ENCODE assay signal across 19 cellular contexts in genomic region chr10:113493195-113493594, GRCh38. TPM values are rescaled to one million over a fixed set of nuclear protein-coding genes. Genes with fewer than 3 reads are reported as not detected.
DNase-seq lines count a peak whose midpoint lies in the region; ATAC-seq and TF ChIP-seq lines count a peak whose summit lies in the region.
"Had no signal": no experiment of that assay in that cellular context is flagged by ENCODE, and none has a peak within 500 bp of the region (broad histone marks: within the 10 kb centered on the region; RNA-seq: fewer than 3 reads in every experiment).

No MANE protein-coding gene starts in this region.

- no peaks in the 10 kb centered on the region for H3K79me1 ChIP-seq in IMR-90 (ENCODE audit: low read depth in 1 of 2, low read length in 2 of 2)

- no peak overlapping the region for H2BK120ac ChIP-seq in IMR-90 (ENCODE audit: low read depth, low read length)

- no peak overlapping the region for H3K4me2 ChIP-seq in IMR-90 (ENCODE audit: low read depth, low read length)
- H3K4me2 ChIP-seq in osteoblast (ENCODE audit: insufficient read depth, low read length), result no peak overlapping the region

- no peaks in the 10 kb centered on the region for H3K36me3 Mint-ChIP-seq in endothelial cell (ENCODE audit: low read depth, unreplicated experiment)
- H3K36me3 Mint-ChIP-seq: CD4-positive, alpha-beta memory T cell had no signal

- H3K27me3 ChIP-seq in IMR-90 (ENCODE audit: control insufficient read depth, insufficient read depth, low read length) (no peaks in the 10 kb centered on the region), osteoblast (ENCODE audit: insufficient read depth, low read length) (peaks cover 9% of the 10 kb centered on the region)
- H3K27me3 ChIP-seq: adrenal gland had no signal

- no peak overlapping the region for H3K56ac ChIP-seq in IMR-90 (ENCODE audit: extremely low read depth, insufficient read depth, low read length)

- no peak overlapping the region for H2AK9ac ChIP-seq in IMR-90 (replicated peaks; ENCODE audit: low read depth, low read length, poor library complexity)

- H3K18ac ChIP-seq in IMR-90 (ENCODE audit: low read depth, low read length), result no peak overlapping the region

- no peak overlapping the region for H4K91ac ChIP-seq in IMR-90 (ENCODE audit: insufficient read depth, low read depth, low read length)

- no peak overlapping the region for H3K27ac ChIP-seq in IMR-90 (ENCODE audit: insufficient read depth, low read length)
- H3K27ac ChIP-seq in coronary artery, result peak overlapping the region; percentile 40 to 90
- H3K27ac ChIP-seq in osteoblast (ENCODE audit: low read depth, low read length), result no peak overlapping the region

- BruUV-seq in IMR-90 (replicated peaks; lab: Mats Ljungman, UMichigan), result no TSS peak

- in situ Hi-C loops in IMR-90 (cut with MboI; ENCODE audit: low sequenced_read_pairs), result no loop called here

- DNase-seq in IMR-90 (peak; percentile 1), coronary artery (ENCODE audit: low spot score) (no peak), osteoblast (ENCODE audit: insufficient read length, low spot score, missing footprints) (peak; percentile 79), endothelial cell (ENCODE audit: low spot score) (no peak), erythroblast (lab: John Stamatoyannopoulos, UW) (no peak)
- DNase-seq: activated CD8-positive, alpha-beta memory T cell treated with anti-CD3 and anti-CD28 coated beads for 24 hours; adrenal gland; CD4-positive, alpha-beta memory T cell; DND-41; hippocampal formation; mucosa of descending colon; NCI-H1417; NCI-H345; right cardiac atrium; T-helper 1 cell had no signal

- no peak overlapping the region for H3K27ac Mint-ChIP-seq in endothelial cell (ENCODE audit: unreplicated experiment)
- H3K27ac Mint-ChIP-seq: activated T-helper 17 cell treated with anti-CD3 and anti-CD28 coated beads, Interleukin-2, amount 50 U/mL, for 72 hours; CD4-positive, alpha-beta memory T cell had no signal

- TF ChIP-seq CTCF in IMR-90 (conservative IDR thresholded peaks at IDR 0.05; ENCODE audit: low read depth, low read length) (no peak), coronary artery (IDR thresholded peaks at IDR 0.05) (no peak), osteoblast (IDR thresholded peaks at IDR 0.05; ENCODE audit: extremely low read depth, low read depth, low read length) (no peak), endothelial cell (IDR thresholded peaks at IDR 0.05; ENCODE audit: unreplicated experiment) (no peak)

- POLR2A ChIA-PET in IMR-90 (lab: Charles Lee; ENCODE audit: unreplicated experiment), result no interaction called here

- H2BK15ac ChIP-seq in IMR-90 (ENCODE audit: low read depth, low read length), result no peak overlapping the region

- H3K9ac ChIP-seq in IMR-90 (ENCODE audit: low read depth, low read length), result no peak overlapping the region

- H2BK20ac ChIP-seq in IMR-90 (ENCODE audit: low read depth, low read length), result no peak overlapping the region

- no peak for ATAC-seq in IMR-90 (ENCODE audit: low read depth)
- ATAC-seq in HG03432 (IDR thresholded peaks at IDR 0.05; ENCODE audit: unreplicated experiment), result no peak
- ATAC-seq in GM21381 (IDR thresholded peaks at IDR 0.05; ENCODE audit: unreplicated experiment), result no peak
- ATAC-seq: activated T-helper 17 cell treated with anti-CD3 and anti-CD28 coated beads, Interleukin-2, amount 50 U/mL, for 72 hours; mucosa of descending colon; right cardiac atrium; Right ventricle myocardium inferior had no signal

- H3K36me3 ChIP-seq in IMR-90 (ENCODE audit: control insufficient read depth, insufficient read depth, low read length), result no peaks in the 10 kb centered on the region
- H3K36me3 ChIP-seq in osteoblast (ENCODE audit: insufficient read depth, low read length), result no peaks in the 10 kb centered on the region
- H3K36me3 ChIP-seq: adrenal gland had no signal

- TF ChIP-seq POLR2A in IMR-90 (IDR thresholded peaks at IDR 0.05; ENCODE audit: low read depth, low read length) (no peak), erythroblast (IDR thresholded peaks at IDR 0.05; ENCODE audit: low read length) (no peak)

- no peak overlapping the region for H3K4ac ChIP-seq in IMR-90 (ENCODE audit: low read depth, low read length)

- H3K4me1 Mint-ChIP-seq in endothelial cell (ENCODE audit: unreplicated experiment), result no peaks in the 10 kb centered on the region
- H3K4me1 Mint-ChIP-seq: activated T-helper 17 cell treated with anti-CD3 and anti-CD28 coated beads, Interleukin-2, amount 50 U/mL, for 72 hours; CD4-positive, alpha-beta memory T cell had no signal

- H2AK5ac ChIP-seq in IMR-90 (ENCODE audit: low read depth, low read length), result no peak overlapping the region

- peaks cover 3% of the 10 kb centered on the region for H3K27me3 Mint-ChIP-seq in endothelial cell (ENCODE audit: unreplicated experiment)

- H2AFZ ChIP-seq in IMR-90 (replicated peaks; ENCODE audit: low read length, poor library complexity) (no peak overlapping the region), osteoblast (ENCODE audit: low read length) (no peak overlapping the region)

- intact Hi-C loops in IMR-90 (cut with micrococcal nuclease), result no loop called here

- H3K23ac ChIP-seq in IMR-90 (ENCODE audit: low read depth, low read length), result no peak overlapping the region

- H4K20me1 ChIP-seq in IMR-90 (ENCODE audit: insufficient read depth, low read length), result no peaks in the 10 kb centered on the region
- no peaks in the 10 kb centered on the region for H4K20me1 ChIP-seq in osteoblast (ENCODE audit: insufficient read depth, low read length)

- no peak overlapping the region for H3K14ac ChIP-seq in IMR-90 (replicated peaks; ENCODE audit: low read depth, low read length)

- H3K4me3 Mint-ChIP-seq in endothelial cell (ENCODE audit: unreplicated experiment), result no peak overlapping the region
- H3K4me3 Mint-ChIP-seq: activated T-helper 17 cell treated with anti-CD3 and anti-CD28 coated beads, Interleukin-2, amount 50 U/mL, for 72 hours; CD4-positive, alpha-beta memory T cell had no signal

- no peak overlapping the region for H4K5ac ChIP-seq in IMR-90 (ENCODE audit: low read depth, low read length)

- H3K9me3 ChIP-seq in IMR-90 (ENCODE audit: control insufficient read depth, insufficient read depth, low read length) (no peaks in the 10 kb centered on the region), osteoblast (ENCODE audit: low read depth, low read length) (no peaks in the 10 kb centered on the region)
- H3K9me3 ChIP-seq: adrenal gland, mucosa of descending colon had no signal

- CTCF ChIA-PET in IMR-90 (lab: Yijun Ruan, JAX), result no interaction called here

- no CpG with 5 or more reads among the region's 4 CpGs for WGBS in IMR-90 (ENCODE audit: extremely low coverage in 2 of 2, insufficient read length in 1 of 2), 2 experiments

- H3K79me2 ChIP-seq in osteoblast (ENCODE audit: insufficient read depth, low read length), result no peaks in the 10 kb centered on the region

- dilution Hi-C loops in IMR-90 (cut with HindIII; ENCODE audit: low sequenced_read_pairs, unreplicated experiment), result no loop called here

- H3K9me1 ChIP-seq in IMR-90 (ENCODE audit: insufficient read depth, low read length), result no peaks in the 10 kb centered on the region

- H3K4me1 ChIP-seq in IMR-90 (ENCODE audit: control insufficient read depth, insufficient read depth, low read length) (no peaks in the 10 kb centered on the region), osteoblast (ENCODE audit: insufficient read depth, low read length) (no peaks in the 10 kb centered on the region)

- no peak for TF ChIP-seq RAD21 in IMR-90 (IDR thresholded peaks at IDR 0.05; ENCODE audit: low read length)

- no peak overlapping the region for H2BK5ac ChIP-seq in IMR-90 (ENCODE audit: low read depth, low read length, poor library complexity, severe bottlenecking)

- no peaks in the 10 kb centered on the region for H3K9me3 Mint-ChIP-seq in endothelial cell (ENCODE audit: unreplicated experiment)
- H3K9me3 Mint-ChIP-seq: activated T-helper 17 cell treated with anti-CD3 and anti-CD28 coated beads, Interleukin-2, amount 50 U/mL, for 72 hours; CD4-positive, alpha-beta memory T cell had no signal

- no peak overlapping the region for H4K8ac ChIP-seq in IMR-90 (ENCODE audit: low read depth in 2 of 2, low read length in 2 of 2)

- H3K4me3 ChIP-seq in IMR-90 (ENCODE audit: insufficient read depth, low read depth, low read length), result no peak overlapping the region
- no peak overlapping the region for H3K4me3 ChIP-seq in coronary artery
- no peak overlapping the region for H3K4me3 ChIP-seq in osteoblast (ENCODE audit: insufficient read depth, low read length)
- H3K4me3 ChIP-seq: adrenal gland, mucosa of descending colon had no signal

TF ChIP-seq in IMR-90, 13 proteins besides CTCF, POLR2A, EP300 and RAD21:
- TF ChIP-seq FOS (IDR thresholded peaks at IDR 0.05; ENCODE audit: low read depth, low read length), result no peak
- TF ChIP-seq NFE2L2 (IDR thresholded peaks at IDR 0.05; ENCODE audit: low read depth, low read length), result no peak
- no peak for TF ChIP-seq MAZ (IDR thresholded peaks at IDR 0.05; ENCODE audit: borderline replicate concordance, low read depth, low read length)

RNA-seq across cellular contexts. Expression of gene HABP2, which starts 59.7 kb away (rescaled TPM):
- not detected in 2 replicates for total RNA-seq in IMR-90 (2012; rRNA removed)
- polyA plus RNA-seq in IMR-90 (2012; rRNA removed), result not detected in 2 replicates
- polyA plus RNA-seq in IMR-90 (2012; cell fraction: cytosol; rRNA removed), result not detected in 2 replicates
- not detected in 2 replicates for polyA plus RNA-seq in IMR-90 (2012; cell fraction: nucleus; rRNA removed; ENCODE audit: low replicate concordance)
- not detected in 2 replicates for total RNA-seq in osteoblast
- total RNA-seq in endothelial cell (ENCODE audit: unreplicated experiment), result not detected
- total RNA-seq: activated T-helper 17 cell treated with anti-CD3 and anti-CD28 coated beads, Interleukin-2, amount 50 U/mL, for 72 hours; CD4-positive, alpha-beta memory T cell; mucosa of descending colon; Right ventricle myocardium inferior had no signal
- polyA plus RNA-seq: CD4-positive, alpha-beta memory T cell had no signal

Comparison
In these comparisons a context has a peak if more than half of its experiments do, and no peak if none do; other contexts are left out.
1. DNase-seq: peak in IMR-90 (single experiment) and osteoblast (single experiment); none in coronary artery (single experiment), endothelial cell (single experiment) and erythroblast (0 of 2).
2. H3K27ac ChIP-seq: peak in coronary artery (2 of 2); none in IMR-90 (single experiment) and osteoblast (single experiment).